ENCODE assay signal across 21 cellular contexts in the genomic region with DNA sequence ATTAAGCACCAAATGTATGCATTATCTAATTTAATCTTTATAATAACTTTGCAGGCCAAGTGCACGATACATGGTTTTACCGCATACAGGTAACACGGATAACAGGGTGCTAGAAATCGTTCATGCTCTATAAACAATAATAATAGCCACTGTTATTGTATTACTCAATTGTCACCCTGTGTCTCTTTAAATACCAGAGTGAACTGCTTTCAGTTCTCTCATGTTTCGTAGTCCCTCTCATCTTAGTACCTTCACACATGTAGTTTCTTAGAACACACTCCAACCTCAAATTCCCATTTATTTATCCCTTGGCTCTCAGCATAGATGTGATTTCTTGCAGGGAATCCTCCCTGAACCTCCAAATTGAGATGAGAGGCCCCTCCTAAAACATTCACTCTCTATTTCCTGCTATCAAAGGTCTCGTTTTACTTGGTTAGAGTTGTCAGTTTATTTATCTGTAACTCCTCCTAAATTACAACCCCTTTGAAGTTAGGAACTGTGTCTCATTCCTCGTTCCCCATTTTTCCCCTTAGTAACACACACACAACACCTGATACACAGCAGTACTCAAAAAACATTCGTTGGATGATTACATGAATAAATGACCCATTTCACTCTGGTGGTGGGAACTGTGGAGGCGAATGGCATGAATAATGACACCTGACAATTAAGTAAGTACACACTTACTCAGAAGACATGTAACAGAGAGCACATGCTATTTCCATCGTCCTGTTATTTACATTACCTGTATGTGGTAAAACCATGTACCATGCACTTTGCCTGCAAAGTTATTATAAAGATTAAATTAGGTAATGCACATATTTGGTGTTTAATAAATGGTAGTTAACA.
A peak's percentile ranks its signal among the peaks of the same experiment; 100 is the strongest.
DNase-seq lines count a peak whose midpoint lies in the region; ATAC-seq lines count a peak whose summit lies in the region.
"Had no signal": no experiment of that assay in that cellular context is flagged by ENCODE, and none has a peak within 500 bp of the region (broad histone marks: within the 10 kb centered on the region; RNA-seq: fewer than 3 reads in every experiment).

No MANE protein-coding gene starts in this region.

- H3K27ac Mint-ChIP-seq in activated T-cell treated with anti-CD3 and anti-CD28 coated beads, Interleukin-2, amount 50 U/mL, for 72 hours, result peak overlapping the region; percentile 20
- H3K27ac Mint-ChIP-seq in activated T-helper 1 cell treated with anti-CD3 and anti-CD28 coated beads, Interleukin-12 subunit alpha, Interleukin-12 subunit beta, Interleukin-2, Interleukin-4 antibody, amounts not matched to agents 30 ng/mL and 10 ng/mL and 1 ng/mL, durations not matched to agents 14 hours and 24 hours and 36 hours, result no peak overlapping the region
- peak overlapping the region; percentile 83 to 94 (median 91) for H3K27ac Mint-ChIP-seq in naive thymus-derived CD8-positive, alpha-beta T cell
- H3K27ac Mint-ChIP-seq: type B pancreatic cell had no signal

- peaks cover 26% of the 10 kb centered on the region for H3K4me1 Mint-ChIP-seq in activated T-cell treated with anti-CD3 and anti-CD28 coated beads, Interleukin-2, amount 50 U/mL, for 72 hours (ENCODE audit: low read depth)
- H3K4me1 Mint-ChIP-seq in activated T-helper 1 cell treated with anti-CD3 and anti-CD28 coated beads, Interleukin-12 subunit alpha, Interleukin-12 subunit beta, Interleukin-2, Interleukin-4 antibody, amounts not matched to agents 30 ng/mL and 10 ng/mL and 1 ng/mL, durations not matched to agents 14 hours and 24 hours and 36 hours (ENCODE audit: low read depth), result peaks cover 12% of the 10 kb centered on the region
- peaks cover 30 to 62% (median 52%) of the 10 kb centered on the region in 4 donors for H3K4me1 Mint-ChIP-seq in naive thymus-derived CD8-positive, alpha-beta T cell

- H3K36me3 Mint-ChIP-seq in activated T-cell treated with anti-CD3 and anti-CD28 coated beads, Interleukin-2, amount 50 U/mL, for 72 hours (ENCODE audit: insufficient read depth in 2 of 2), result peaks cover 0 to 9% of the 10 kb centered on the region in 2 donors
- peaks cover 8% of the 10 kb centered on the region for H3K36me3 Mint-ChIP-seq in activated T-helper 1 cell treated with anti-CD3 and anti-CD28 coated beads, Interleukin-12 subunit alpha, Interleukin-12 subunit beta, Interleukin-2, Interleukin-4 antibody, amounts not matched to agents 30 ng/mL and 10 ng/mL and 1 ng/mL, durations not matched to agents 14 hours and 24 hours and 36 hours (ENCODE audit: low read depth)
- H3K36me3 Mint-ChIP-seq in naive thymus-derived CD8-positive, alpha-beta T cell, result peaks cover 0 to 14% (median 4%) of the 10 kb centered on the region in 3 donors
- H3K36me3 Mint-ChIP-seq: type B pancreatic cell had no signal

- no peaks in the 10 kb centered on the region for H3K27me3 Mint-ChIP-seq in activated T-cell treated with anti-CD3 and anti-CD28 coated beads, Interleukin-2, amount 50 U/mL, for 72 hours (ENCODE audit: low read depth)
- peaks cover 3% of the 10 kb centered on the region for H3K27me3 Mint-ChIP-seq in activated T-helper 1 cell treated with anti-CD3 and anti-CD28 coated beads, Interleukin-12 subunit alpha, Interleukin-12 subunit beta, Interleukin-2, Interleukin-4 antibody, amounts not matched to agents 30 ng/mL and 10 ng/mL and 1 ng/mL, durations not matched to agents 14 hours and 24 hours and 36 hours (ENCODE audit: insufficient read depth)
- H3K27me3 Mint-ChIP-seq in naive thymus-derived CD8-positive, alpha-beta T cell, result no peaks in the 10 kb centered on the region
- H3K27me3 Mint-ChIP-seq: type B pancreatic cell had no signal

- intact Hi-C loops in activated T-helper 1 cell treated with anti-CD3 and anti-CD28 coated beads, Interleukin-12 subunit alpha, Interleukin-12 subunit beta, Interleukin-2, Interleukin-4 antibody, amounts not matched to agents 30 ng/mL and 10 ng/mL and 1 ng/mL, durations not matched to agents 14 hours and 24 hours and 36 hours (cut with micrococcal nuclease), result no loop called here

- H3K9me3 Mint-ChIP-seq in activated T-cell treated with anti-CD3 and anti-CD28 coated beads, Interleukin-2, amount 50 U/mL, for 72 hours, result peaks cover 3% of the 10 kb centered on the region in 2 donors
- H3K9me3 Mint-ChIP-seq in activated T-helper 1 cell treated with anti-CD3 and anti-CD28 coated beads, Interleukin-12 subunit alpha, Interleukin-12 subunit beta, Interleukin-2, Interleukin-4 antibody, amounts not matched to agents 30 ng/mL and 10 ng/mL and 1 ng/mL, durations not matched to agents 14 hours and 24 hours and 36 hours, result peaks cover 4% of the 10 kb centered on the region
- H3K9me3 Mint-ChIP-seq in naive thymus-derived CD8-positive, alpha-beta T cell, result peaks cover 0 to 9% (median 3%) of the 10 kb centered on the region in 9 donors
- H3K9me3 Mint-ChIP-seq: type B pancreatic cell had no signal

- peak overlapping the region; percentile 64 for H3K4me3 Mint-ChIP-seq in activated T-cell treated with anti-CD3 and anti-CD28 coated beads, Interleukin-2, amount 50 U/mL, for 72 hours
- peak overlapping the region; percentile 48 for H3K4me3 Mint-ChIP-seq in activated T-helper 1 cell treated with anti-CD3 and anti-CD28 coated beads, Interleukin-12 subunit alpha, Interleukin-12 subunit beta, Interleukin-2, Interleukin-4 antibody, amounts not matched to agents 30 ng/mL and 10 ng/mL and 1 ng/mL, durations not matched to agents 14 hours and 24 hours and 36 hours
- peak overlapping the region; percentile 54 to 87 (median 81) for H3K4me3 Mint-ChIP-seq in naive thymus-derived CD8-positive, alpha-beta T cell
- H3K4me3 Mint-ChIP-seq: type B pancreatic cell had no signal

- peak; percentile 50 to 53 for ATAC-seq in activated T-cell treated with anti-CD3 and anti-CD28 coated beads, Interleukin-2, amount 50 U/mL, for 72 hours (replicated peaks in 1 of 2)
- ATAC-seq in naive thymus-derived CD8-positive, alpha-beta T cell, result peak; percentile 56 to 59
- no peak for ATAC-seq in HG02763 (IDR thresholded peaks at IDR 0.05; ENCODE audit: unreplicated experiment)
- ATAC-seq: psoas muscle, SK-N-SH treated with all-trans-retinoic acid at 6 μM for 48 hours had no signal

- POLR2A ChIA-PET in naive thymus-derived CD8-positive, alpha-beta T cell (lab: Charles Lee), result interaction anchor here (0.6 to 2.4 kb wide), 5 partner anchors 12 to 135 kb away, joined by 3 to 13 read pairs (median 4); partner anchors contain the start of gene BTG1

- no peak for DNase-seq in activated T-cell treated with anti-CD3 and anti-CD28 coated beads, Interleukin-2, amount 50 U/mL, for 72 hours
- DNase-seq in activated T-cell treated with anti-CD3 and anti-CD28 coated beads for 4 hours (no peak), NCI-H69 (lab: John Stamatoyannopoulos, UW) (peak; percentile 87), ecto neural progenitor cell (ENCODE audit: low spot score) (no peak), hippocampal formation (lab: John Stamatoyannopoulos, UW) (no peak)
- DNase-seq in activated T-helper 1 cell treated with anti-CD3 and anti-CD28 coated beads, Interleukin-12 subunit alpha, Interleukin-12 subunit beta, Interleukin-2, Interleukin-4 antibody, amounts not matched to agents 30 ng/mL and 10 ng/mL and 1 ng/mL, durations not matched to agents 14 hours and 24 hours and 36 hours (ENCODE audit: low spot score), result no peak
- DNase-seq in naive thymus-derived CD8-positive, alpha-beta T cell, result peak in 1 of 10 donors; percentile 20
- DNase-seq: activated CD4-positive, alpha-beta T cell treated with anti-CD3 and anti-CD28 coated beads for 1 hour; activated CD8-positive, alpha-beta memory T cell treated with anti-CD3 and anti-CD28 coated beads, Interleukin-2, amount 50 U/mL, for 4 hours; C1 segment of cervical spinal cord; EL; kidney glomerular epithelial cell; NCI-H1105; NCI-H2029 treated with DMSO at 0.1 percent for 48 hours; NCI-H2227 treated with DMSO at 0.1 percent for 48 hours; NCI-H82; OCI-M1; psoas muscle had no signal
